ENCODE assay signal across 1 cellular context in genomic region chr7:55964261-55964801, GRCh38.
TF ChIP-seq lines count a peak whose summit lies in the region.

NIPSNAP2 (plus strand) TSS chr7:55964585; CDS start chr7:55964610, 25 bp downstream.

TF ChIP-seq in HepG2, 621 proteins besides CTCF, POLR2A, EP300 and RAD21 (continued from another document and continues in another):
- TF ChIP-seq MXI1 (IDR thresholded peaks at IDR 0.05; ENCODE audit: borderline replicate concordance, low read depth, low read length) (peak; percentile 6; the same call in 1 of the 3 replicates), AHDC1 (CRISPR knock-in tag; IDR thresholded peaks at IDR 0.05; ENCODE audit: borderline replicate concordance) (no peak), ZEB1 (IDR thresholded peaks at IDR 0.05; ENCODE audit: insufficient replicate concordance, low read depth) (no peak), SCMH1 (CRISPR knock-in tag; IDR thresholded peaks at IDR 0.05; ENCODE audit: borderline replicate concordance) (no peak), ZNF564 (CRISPR knock-in tag; IDR thresholded peaks at IDR 0.05) (no peak), SMARCC2 (IDR thresholded peaks at IDR 0.05) (no peak), KAT8 (CRISPR knock-in tag; IDR thresholded peaks at IDR 0.05) (0 out of 2 replicates have a peak, but pooled peaks have one; percentile 6), ZNF20 (CRISPR knock-in tag; IDR thresholded peaks at IDR 0.05) (no peak), TFDP2 (CRISPR knock-in tag; IDR thresholded peaks at IDR 0.05) (peak; percentile 55; the same call in 1 of the 2 replicates), ZNF276 (CRISPR knock-in tag; IDR thresholded peaks at IDR 0.05; ENCODE audit: low read depth) (no peak), ZBTB14 (CRISPR knock-in tag; IDR thresholded peaks at IDR 0.05) (peak; percentile 37; the same call in 1 of the 2 replicates), TEF (CRISPR knock-in tag; IDR thresholded peaks at IDR 0.05) (no peak), ZNF354B (CRISPR knock-in tag; IDR thresholded peaks at IDR 0.05) (no peak), KDM5A (IDR thresholded peaks at IDR 0.05; ENCODE audit: borderline replicate concordance, low read length) (no peak), KAT2B (IDR thresholded peaks at IDR 0.05; ENCODE audit: borderline replicate concordance, low read depth, low read length) (no peak), SNRNP70 (IDR thresholded peaks at IDR 0.05; ENCODE audit: low read depth, low read length) (no peak), MAZ (IDR thresholded peaks at IDR 0.05; ENCODE audit: borderline replicate concordance, low read depth, low read length) (peak; percentile 19; the same call in 1 of the 2 replicates), MAZ (CRISPR knock-in tag; IDR thresholded peaks at IDR 0.05; ENCODE audit: low read depth) (peak; percentile 84), HIC2 (CRISPR knock-in tag; IDR thresholded peaks at IDR 0.05; ENCODE audit: low read depth) (no peak), SKI (IDR thresholded peaks at IDR 0.05; ENCODE audit: partially characterized antibody) (peak; percentile 58), U2AF2 (IDR thresholded peaks at IDR 0.05; ENCODE audit: low read depth, low read length) (no peak), IRX3 (CRISPR knock-in tag; IDR thresholded peaks at IDR 0.05; ENCODE audit: borderline replicate concordance, low read depth) (peak; percentile 16; the same call in 1 of the 2 replicates), ZNF724P (CRISPR knock-in tag; IDR thresholded peaks at IDR 0.05; ENCODE audit: borderline replicate concordance) (peak; percentile 29; the same call in 1 of the 2 replicates), SIX4 (CRISPR knock-in tag; IDR thresholded peaks at IDR 0.05) (no peak), FOXC1 (CRISPR knock-in tag; IDR thresholded peaks at IDR 0.05; ENCODE audit: borderline replicate concordance) (no peak), MBNL3 (CRISPR knock-in tag; conservative IDR thresholded peaks at IDR 0.05) (no peak), ZNF567 (CRISPR knock-in tag; IDR thresholded peaks at IDR 0.05; ENCODE audit: borderline replicate concordance) (no peak), YY1 (IDR thresholded peaks at IDR 0.05; ENCODE audit: insufficient read depth, insufficient replicate concordance, low read depth, low read length) (peak; percentile 94), ATF5 (CRISPR knock-in tag; IDR thresholded peaks at IDR 0.05; ENCODE audit: low read depth) (no peak), SAFB2 (CRISPR knock-in tag; IDR thresholded peaks at IDR 0.05; ENCODE audit: borderline replicate concordance, low read depth) (peak; percentile 47; the same call in 1 of the 2 replicates), HOXA3 (CRISPR knock-in tag; IDR thresholded peaks at IDR 0.05) (peak; percentile 55; the same call in 1 of the 2 replicates), ZNF343 (CRISPR knock-in tag; IDR thresholded peaks at IDR 0.05) (no peak), ZMAT3 (CRISPR knock-in tag; conservative IDR thresholded peaks at IDR 0.05) (no peak), ZNF264 (CRISPR knock-in tag; IDR thresholded peaks at IDR 0.05) (no peak), HMGXB4 (CRISPR knock-in tag; IDR thresholded peaks at IDR 0.05; ENCODE audit: borderline replicate concordance in 1 of 2, low read depth in 1 of 2) (no peak), MYPOP (CRISPR knock-in tag; IDR thresholded peaks at IDR 0.05) (peak; percentile 68; the same call in 1 of the 2 replicates), AHR (CRISPR knock-in tag; IDR thresholded peaks at IDR 0.05) (no peak), ZHX1 (CRISPR knock-in tag; IDR thresholded peaks at IDR 0.05; ENCODE audit: low read depth) (0 out of 2 replicates have a peak, but pooled peaks have one; percentile 49), ZFP1 (CRISPR knock-in tag; IDR thresholded peaks at IDR 0.05) (no peak), THAP8 (CRISPR knock-in tag; IDR thresholded peaks at IDR 0.05; ENCODE audit: borderline replicate concordance) (no peak), ZNF563 (CRISPR knock-in tag; IDR thresholded peaks at IDR 0.05) (peak; percentile 41; the same call in 1 of the 2 replicates), ZFY (CRISPR knock-in tag; IDR thresholded peaks at IDR 0.05) (peak; percentile 92), ZBTB21 (CRISPR knock-in tag; IDR thresholded peaks at IDR 0.05) (no peak)
